9 cellular contexts compared by ENCODE assay signal in genomic region chr18:56702946-56703345, GRCh38. TPM values are rescaled to one million over a fixed set of nuclear protein-coding genes. Genes with fewer than 3 reads are reported as not detected.
DNase-seq lines count a peak whose midpoint lies in the region; ATAC-seq and TF ChIP-seq lines count a peak whose summit lies in the region.
"Had no signal": no experiment of that assay in that cellular context is flagged by ENCODE, and none has a peak within 500 bp of the region (broad histone marks: within the 10 kb centered on the region; RNA-seq: fewer than 3 reads in every experiment).

No MANE protein-coding gene starts in this region.

- DNase-seq in D341Med (ENCODE audit: low spot score) (peak; percentile 64), GM23248 (peak; percentile 68), NCI-H524 (lab: John Stamatoyannopoulos, UW) (peak; percentile 65 to 79), brain microvascular endothelial cell (peak; percentile 49), lung microvascular endothelial cell (ENCODE audit: low read depth in 2 of 2) (peak; percentile 55 to 76), T1000 (lab: John Stamatoyannopoulos, UW) (no peak)
- no peak for DNase-seq in activated T-helper 1 cell treated with anti-CD3 and anti-CD28 coated beads, Interleukin-12 subunit alpha, Interleukin-12 subunit beta, Interleukin-2, Interleukin-4 antibody, amounts not matched to agents 30 ng/mL and 10 ng/mL and 1 ng/mL, durations not matched to agents 14 hours and 24 hours and 36 hours (ENCODE audit: low spot score)

- no peaks in the 10 kb centered on the region for H3K9me3 Mint-ChIP-seq in activated T-helper 1 cell treated with anti-CD3 and anti-CD28 coated beads, Interleukin-12 subunit alpha, Interleukin-12 subunit beta, Interleukin-2, Interleukin-4 antibody, amounts not matched to agents 30 ng/mL and 10 ng/mL and 1 ng/mL, durations not matched to agents 14 hours and 24 hours and 36 hours

- H3K4me3 Mint-ChIP-seq in activated T-helper 1 cell treated with anti-CD3 and anti-CD28 coated beads, Interleukin-12 subunit alpha, Interleukin-12 subunit beta, Interleukin-2, Interleukin-4 antibody, amounts not matched to agents 30 ng/mL and 10 ng/mL and 1 ng/mL, durations not matched to agents 14 hours and 24 hours and 36 hours: no peak overlapping the region

- H4K20me1 ChIP-seq in GM23248 (ENCODE audit: insufficient read depth): no peaks in the 10 kb centered on the region

- in situ Hi-C loops in GM23248 (cut with MboI): no loop called here
- in situ Hi-C loops in brain microvascular endothelial cell (cut with HindIII; ENCODE audit: low pct_ligation_motif_present, low sequenced_read_pairs): no loop called here

- no peaks in the 10 kb centered on the region for H3K9me3 ChIP-seq in GM23248 (ENCODE audit: low read depth)
- H3K9me3 ChIP-seq: neutrophil had no signal

- H2AFZ ChIP-seq in GM23248: no peak overlapping the region

- H3K4me1 ChIP-seq in GM23248 (ENCODE audit: insufficient read depth): no peaks in the 10 kb centered on the region

- H3K4me3 ChIP-seq in GM23248: no peak overlapping the region
- no peak overlapping the region for H3K4me3 ChIP-seq in brain microvascular endothelial cell (ENCODE audit: low read depth, low read length)

- H3K79me2 ChIP-seq in GM23248 (ENCODE audit: insufficient read depth): no peaks in the 10 kb centered on the region

- H3F3A ChIP-seq in GM23248 (ENCODE audit: insufficient read depth): no peaks in the 10 kb centered on the region

- no peaks in the 10 kb centered on the region for H3K27me3 ChIP-seq in GM23248 (replicated peaks; ENCODE audit: insufficient read depth)
- no peaks in the 10 kb centered on the region for H3K27me3 ChIP-seq in brain microvascular endothelial cell (replicated peaks)
- H3K27me3 ChIP-seq: neutrophil had no signal

- no peaks in the 10 kb centered on the region for H3K36me3 ChIP-seq in GM23248 (ENCODE audit: low read depth)
- no peaks in the 10 kb centered on the region for H3K36me3 ChIP-seq in brain microvascular endothelial cell (replicated peaks)
- H3K36me3 ChIP-seq: neutrophil had no signal

- peaks cover 5% of the 10 kb centered on the region for H3K4me1 Mint-ChIP-seq in activated T-helper 1 cell treated with anti-CD3 and anti-CD28 coated beads, Interleukin-12 subunit alpha, Interleukin-12 subunit beta, Interleukin-2, Interleukin-4 antibody, amounts not matched to agents 30 ng/mL and 10 ng/mL and 1 ng/mL, durations not matched to agents 14 hours and 24 hours and 36 hours (ENCODE audit: low read depth)

- H3K27me3 Mint-ChIP-seq in activated T-helper 1 cell treated with anti-CD3 and anti-CD28 coated beads, Interleukin-12 subunit alpha, Interleukin-12 subunit beta, Interleukin-2, Interleukin-4 antibody, amounts not matched to agents 30 ng/mL and 10 ng/mL and 1 ng/mL, durations not matched to agents 14 hours and 24 hours and 36 hours (ENCODE audit: insufficient read depth): no peaks in the 10 kb centered on the region

- peak; percentile 64 for TF ChIP-seq CTCF in brain microvascular endothelial cell (IDR thresholded peaks at IDR 0.05; ENCODE audit: low read depth, low read length, missing control alignments)

- peaks cover 6% of the 10 kb centered on the region for H3K36me3 Mint-ChIP-seq in activated T-helper 1 cell treated with anti-CD3 and anti-CD28 coated beads, Interleukin-12 subunit alpha, Interleukin-12 subunit beta, Interleukin-2, Interleukin-4 antibody, amounts not matched to agents 30 ng/mL and 10 ng/mL and 1 ng/mL, durations not matched to agents 14 hours and 24 hours and 36 hours (ENCODE audit: low read depth)

- intact Hi-C loops in activated T-helper 1 cell treated with anti-CD3 and anti-CD28 coated beads, Interleukin-12 subunit alpha, Interleukin-12 subunit beta, Interleukin-2, Interleukin-4 antibody, amounts not matched to agents 30 ng/mL and 10 ng/mL and 1 ng/mL, durations not matched to agents 14 hours and 24 hours and 36 hours (cut with micrococcal nuclease): loop anchor here (2.0 to 5.0 kb wide), 2 partner anchors 744 to 860 kb away; no protein-coding TSS in a partner anchor

- ATAC-seq in HG03108 (IDR thresholded peaks at IDR 0.05; ENCODE audit: unreplicated experiment): no peak

- no peak overlapping the region for H3K9ac ChIP-seq in GM23248

- 55 to 56% methylated on average over 5 of the region's 5 CpGs for WGBS in GM23248 (ENCODE audit: low coverage in 1 of 2, low lambda C conversion rate in 2 of 2, missing lambda C conversion rate in 2 of 2), 2 experiments

- H3K27ac ChIP-seq in GM23248 (no peak overlapping the region), brain microvascular endothelial cell (no peak overlapping the region)
- H3K27ac ChIP-seq: neutrophil had no signal

- no peaks in the 10 kb centered on the region for H3K9me2 ChIP-seq in GM23248 (ENCODE audit: insufficient read depth)

- no peak overlapping the region for H3K27ac Mint-ChIP-seq in activated T-helper 1 cell treated with anti-CD3 and anti-CD28 coated beads, Interleukin-12 subunit alpha, Interleukin-12 subunit beta, Interleukin-2, Interleukin-4 antibody, amounts not matched to agents 30 ng/mL and 10 ng/mL and 1 ng/mL, durations not matched to agents 14 hours and 24 hours and 36 hours

- H3K4me2 ChIP-seq in GM23248 (ENCODE audit: unreplicated experiment): no peak overlapping the region

RNA-seq across cellular contexts. Expression of gene WDR7, which starts 51.8 kb away (rescaled TPM):
- total RNA-seq in GM23248 (2014; rRNA removed; shearing (Covaris generic)): 6.7 and 8.2 TPM in 2 replicates
- polyA plus RNA-seq in GM23248 (2016; fragmentation: Nextera tagmentation; extraction: Ambion mirVana): 7.2 and 8.3 TPM in 2 replicates
- total RNA-seq in lung microvascular endothelial cell: 12.9 and 28.8 TPM in 2 replicates
- total RNA-seq in activated T-helper 1 cell treated with anti-CD3 and anti-CD28 coated beads, Interleukin-12 subunit alpha, Interleukin-12 subunit beta, Interleukin-2, Interleukin-4 antibody, amounts not matched to agents 30 ng/mL and 10 ng/mL and 1 ng/mL, durations not matched to agents 14 hours and 24 hours and 36 hours: 28.4 and 32.2 TPM in 2 replicates

Comparison
In these comparisons a context has a peak if more than half of its experiments do, and no peak if none do; other contexts are left out.
1. DNase-seq: peak in D341Med (single experiment), GM23248 (single experiment), NCI-H524 (2 of 2), brain microvascular endothelial cell (single experiment) and lung microvascular endothelial cell (2 of 2); none in T1000 (single experiment) and activated T-helper 1 cell treated with anti-CD3 and anti-CD28 coated beads, Interleukin-12 subunit alpha, Interleukin-12 subunit beta, Interleukin-2, Interleukin-4 antibody, amounts not matched to agents 30 ng/mL and 10 ng/mL and 1 ng/mL, durations not matched to agents 14 hours and 24 hours and 36 hours (single experiment).